9 cellular contexts compared by ENCODE assay signal in the genomic region with DNA sequence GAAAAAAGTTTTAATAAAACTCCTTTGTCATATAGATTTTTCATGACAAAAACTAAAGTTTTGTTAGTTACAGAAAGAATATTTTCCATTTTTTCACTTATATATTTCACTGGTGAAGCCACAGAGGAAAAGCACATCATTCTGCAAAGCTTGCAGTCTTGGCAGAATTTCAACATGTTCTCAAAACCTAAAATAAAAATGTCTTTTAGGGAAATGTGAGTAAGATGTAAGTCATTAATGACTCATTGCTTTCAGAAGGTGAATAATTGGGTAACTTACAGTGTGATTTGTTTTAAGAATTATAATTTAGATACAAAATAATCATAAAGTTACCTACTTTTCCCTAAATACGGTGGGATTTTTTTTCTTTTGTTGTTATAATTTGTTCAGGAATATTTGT. TPM values are rescaled to one million over a fixed set of nuclear protein-coding genes. Genes with fewer than 3 reads are reported as not detected.
DNase-seq lines count a peak whose midpoint lies in the region; ATAC-seq, FAIRE-seq and TF ChIP-seq lines count a peak whose summit lies in the region.
"Had no signal": no experiment of that assay in that cellular context is flagged by ENCODE, and none has a peak within 500 bp of the region (broad histone marks: within the 10 kb centered on the region; RNA-seq: fewer than 3 reads in every experiment).

No MANE protein-coding gene starts in this region.

- FAIRE-seq in kidney (lab: Jason Lieb, UNC), result peak; percentile 86

- H3K27me3 ChIP-seq in right cardiac atrium (ENCODE audit: control insufficient read depth, insufficient read depth), result no peaks in the 10 kb centered on the region
- no peaks in the 10 kb centered on the region for H3K27me3 ChIP-seq in WERI-Rb-1 (ENCODE audit: insufficient read depth, low read depth, severe bottlenecking)

- H3K9ac ChIP-seq in kidney (ENCODE audit: low read length in 2 of 2), result no peak overlapping the region

- H3K36me3 ChIP-seq in kidney (ENCODE audit: control insufficient read depth in 1 of 2, insufficient read depth in 2 of 2, low read length in 2 of 2) (peaks cover 4 to 6% of the 10 kb centered on the region in 2 donors), WERI-Rb-1 (peaks cover 13% of the 10 kb centered on the region)

- no peak for ATAC-seq in HG03565 (IDR thresholded peaks at IDR 0.05; ENCODE audit: unreplicated experiment)
- ATAC-seq in right cardiac atrium, result no peak

- H3K4me1 ChIP-seq in kidney (ENCODE audit: control insufficient read depth in 1 of 2, insufficient read depth in 1 of 2, low read depth in 1 of 2, low read length in 2 of 2) (no peaks in the 10 kb centered on the region), right cardiac atrium (ENCODE audit: control insufficient read depth, insufficient read depth, low read length) (peaks cover 4% of the 10 kb centered on the region)

- no peak overlapping the region for H3K4me3 ChIP-seq in kidney (ENCODE audit: low read length in 2 of 2)
- H3K4me3 ChIP-seq in right cardiac atrium (ENCODE audit: low read length), result no peak overlapping the region
- H3K4me3 ChIP-seq in WERI-Rb-1 (ENCODE audit: low read depth, low read length), result no peak overlapping the region

- intact Hi-C loops in kidney (cut with DNase I) (no loop called here), right cardiac atrium (cut with DNase I) (no loop called here), cardiac septum (cut with DNase I) (no loop called here)

- TF ChIP-seq CTCF in kidney (IDR thresholded peaks at IDR 0.05; ENCODE audit: borderline replicate concordance, extremely low read depth, insufficient read depth) (no peak), WERI-Rb-1 (IDR thresholded peaks at IDR 0.05; ENCODE audit: low read depth, low read length) (no peak)

- H3K27ac ChIP-seq in kidney (ENCODE audit: low read depth in 2 of 2, low read length in 2 of 2), result no peak overlapping the region
- no peak overlapping the region for H3K27ac ChIP-seq in right cardiac atrium (ENCODE audit: low read length)
- H3K27ac ChIP-seq in WERI-Rb-1, result no peak overlapping the region

- peak; percentile 18 to 25 for DNase-seq in AML-193 (lab: John Stamatoyannopoulos, UW)
- DNase-seq in M059J (ENCODE audit: low read depth), result peak; percentile 87
- peak; percentile 69 for DNase-seq in astrocyte of the hippocampus (ENCODE audit: low read depth, low spot score)
- no peak for DNase-seq in kidney
- no peak for DNase-seq in right cardiac atrium
- no peak for DNase-seq in cardiac septum (ENCODE audit: low spot score)
- DNase-seq in WERI-Rb-1, result no peak
- DNase-seq: NCI-H1105 treated with DMSO at 0.1 percent for 48 hours had no signal

- H3K9me3 ChIP-seq in kidney (ENCODE audit: control insufficient read depth in 1 of 2, low read length in 2 of 2) (no peaks in the 10 kb centered on the region), right cardiac atrium (ENCODE audit: control insufficient read depth, low read length) (no peaks in the 10 kb centered on the region), WERI-Rb-1 (ENCODE audit: severe bottlenecking) (no peaks in the 10 kb centered on the region)

- 74% methylated on average over 1 of the region's 1 CpG for WGBS in right cardiac atrium

RNA-seq across cellular contexts. Expression of a gene that starts 43.4 kb away (rescaled TPM):
- total RNA-seq in M059J (2014; rRNA removed; shearing (Covaris generic)), result 1.3 and 3.8 TPM in 2 replicates
- 5.4 TPM for total RNA-seq in kidney
- 0.39 TPM for polyA plus RNA-seq in kidney (ENCODE audit: insufficient read depth, low read depth, low replicate concordance)
- 1 to 10 TPM; 1.7 to 4.7 (median 3.4) TPM for total RNA-seq in right cardiac atrium
- polyA plus RNA-seq in right cardiac atrium, result 0.43 TPM
- total RNA-seq in cardiac septum, result 1.0 TPM

Comparison
In these comparisons a context has a peak if more than half of its experiments do, and no peak if none do; other contexts are left out.
1. DNase-seq: peak in AML-193 (2 of 2), M059J (single experiment) and astrocyte of the hippocampus (single experiment); none in kidney (single experiment), right cardiac atrium (0 of 3), cardiac septum (single experiment) and WERI-Rb-1 (single experiment).